21 cellular contexts compared by ENCODE assay signal in genomic region chr20:62327726-62328495, GRCh38.
"Had no signal": no experiment of that assay in that cellular context is flagged by ENCODE, and none has a peak within 500 bp of the region (broad histone marks: within the 10 kb centered on the region; RNA-seq: fewer than 3 reads in every experiment).

No MANE protein-coding gene starts in this region.

- H3K9me3 ChIP-seq: adrenal gland, ascending aorta, thyroid gland, upper lobe of right lung had no signal

- H3K4me1 ChIP-seq: adrenal gland, ascending aorta, thyroid gland, upper lobe of right lung had no signal

- FAIRE-seq: colon, endothelial cell of umbilical vein, frontal cortex had no signal

- H3K27me3 ChIP-seq: adrenal gland, ascending aorta, brain microvascular endothelial cell, thyroid gland, upper lobe of right lung had no signal

- DNase-seq: activated naive CD4-positive, alpha-beta T cell; activated T-cell treated with anti-CD3 and anti-CD28 coated beads, Interleukin-2, amount 50 U/mL, for 24 hours; adrenal gland; brain microvascular endothelial cell; central memory CD4-positive, alpha-beta T cell; effector memory CD4-positive, alpha-beta T cell; hippocampal formation; midbrain; natural killer cell; stimulated activated CD4-positive, alpha-beta T cell treated with anti-CD3 and anti-CD28 coated beads, Interleukin-4, amount 100 ng/mL, for 24 hours; stimulated activated naive CD8-positive, alpha-beta T cell treated with anti-CD3 and anti-CD28 coated beads, Interleukin-15, Interleukin-2, amounts not matched to agents 100 U/mL and 50 U/mL, for 24 hours; T-helper 9 cell; thyroid gland; upper lobe of right lung had no signal

- ATAC-seq: activated T-helper 17 cell treated with anti-CD3 and anti-CD28 coated beads, Interleukin-2, amount 50 U/mL, for 72 hours; esophagus mucosa; natural killer cell; stimulated activated naive CD8-positive, alpha-beta T cell treated with anti-CD3 and anti-CD28 coated beads, Interleukin-15, Interleukin-2, amounts not matched to agents 100 U/mL and 50 U/mL, for 24 hours; upper lobe of right lung; WTC11 had no signal

- H3K4me3 ChIP-seq: adrenal gland, ascending aorta, thyroid gland, upper lobe of right lung had no signal

- H3K27ac ChIP-seq: adrenal gland, ascending aorta, brain microvascular endothelial cell, thyroid gland, upper lobe of right lung had no signal
